8 cellular contexts compared by ENCODE assay signal in genomic region chr19:2055871-2056809, GRCh38. TPM values are rescaled to one million over a fixed set of nuclear protein-coding genes. Genes with fewer than 3 reads are reported as not detected.
A peak's percentile ranks its signal among the peaks of the same experiment; 100 is the strongest.
DNase-seq lines count a peak whose midpoint lies in the region; ATAC-seq, FAIRE-seq and TF ChIP-seq lines count a peak whose summit lies in the region.
"Had no signal": no experiment of that assay in that cellular context is flagged by ENCODE, and none has a peak within 500 bp of the region (broad histone marks: within the 10 kb centered on the region; RNA-seq: fewer than 3 reads in every experiment).

No MANE protein-coding gene starts in this region.

- in situ Hi-C loops in GM13976 (cut with MboI; ENCODE audit: low sequenced_read_pairs, unreplicated experiment): no loop called here

- H3K4me1 ChIP-seq in lung (ENCODE audit: control insufficient read depth in 2 of 2, insufficient read depth in 2 of 2, low read length in 2 of 2): peaks cover 8 to 37% of the 10 kb centered on the region in 2 donors
- H3K4me1 ChIP-seq in uterus: peaks cover 20 to 45% of the 10 kb centered on the region in 2 donors

- WGBS in lung, 2 donors: 21% methylated on average over 17 to 22 of the region's 22 CpGs

- no peaks in the 10 kb centered on the region for H3K9me3 ChIP-seq in lung (ENCODE audit: control insufficient read depth in 2 of 2, insufficient read depth in 1 of 2, low read length in 1 of 2)
- H3K9me3 ChIP-seq in uterus: no peaks in the 10 kb centered on the region

- FAIRE-seq in bronchial epithelial cell (lab: Jason Lieb, UNC): no peak

- peak overlapping the region; percentile 40 for H3K4me3 ChIP-seq in GM12875 (ENCODE audit: low read depth, low read length)
- peak overlapping the region; percentile 24 for H3K4me3 ChIP-seq in bronchial epithelial cell (ENCODE audit: low read depth, low read length)
- no peak overlapping the region for H3K4me3 ChIP-seq in lung
- peak overlapping the region; percentile 45 to 58 for H3K4me3 ChIP-seq in uterus
- H3K4me3 ChIP-seq: cardiac muscle cell had no signal

- intact Hi-C loops in uterus (cut with DNase I; ENCODE audit: low total_unique reads): no loop called here

- H3K27me3 ChIP-seq in bronchial epithelial cell (ENCODE audit: control insufficient read depth, insufficient read depth, low read length) (no peaks in the 10 kb centered on the region), lung (ENCODE audit: control insufficient read depth, insufficient read depth) (no peaks in the 10 kb centered on the region), uterus (no peaks in the 10 kb centered on the region)
- H3K27me3 ChIP-seq: cardiac muscle cell had no signal

- H3K36me3 ChIP-seq in bronchial epithelial cell (ENCODE audit: control insufficient read depth, insufficient read depth, low read length): no peaks in the 10 kb centered on the region
- no peaks in the 10 kb centered on the region for H3K36me3 ChIP-seq in lung (ENCODE audit: control insufficient read depth in 2 of 2, insufficient read depth in 2 of 2, low read length in 2 of 2)
- no peaks in the 10 kb centered on the region for H3K36me3 ChIP-seq in uterus
- H3K36me3 ChIP-seq: cardiac muscle cell had no signal

- no peak for ATAC-seq in lung (ENCODE audit: insufficient read depth, low FRiP score)
- no peak for ATAC-seq in GM21515 (IDR thresholded peaks at IDR 0.05; ENCODE audit: unreplicated experiment)

- TF ChIP-seq CTCF in GM12875 (IDR thresholded peaks at IDR 0.05; ENCODE audit: borderline replicate concordance, insufficient read depth, low read depth, low read length) (0 out of 2 replicates have a peak, but pooled peaks have one; percentile 13), bronchial epithelial cell (IDR thresholded peaks at IDR 0.05; ENCODE audit: insufficient read depth, low read length, severe bottlenecking) (no peak), lung (IDR thresholded peaks at IDR 0.05; ENCODE audit: control extremely low read depth, extremely low read depth) (no peak), uterus (IDR thresholded peaks at IDR 0.05) (peak in 1 of 4 experiments; percentile 22), GM13976 (IDR thresholded peaks at IDR 0.05; ENCODE audit: borderline replicate concordance, control extremely low read depth, extremely low read depth, insufficient read depth, missing control alignments) (no peak)

- peak; percentile 28 to 69 for TF ChIP-seq POLR2A in uterus (IDR thresholded peaks at IDR 0.05)

- peak; percentile 64 for DNase-seq in OCI-M1 (lab: John Stamatoyannopoulos, UW)
- peak; percentile 40 for DNase-seq in bronchial epithelial cell (ENCODE audit: low read depth)
- DNase-seq in lung (ENCODE audit: low spot score): peak; percentile 57
- DNase-seq in uterus: peak; percentile 77 to 90
- no peak for DNase-seq in GM13976 (ENCODE audit: low spot score)

- H3K27ac ChIP-seq in lung (ENCODE audit: low read depth in 1 of 2, low read length in 1 of 2) (peak overlapping the region; percentile 73 to 95), uterus (peak overlapping the region; percentile 98 to 100)
- H3K27ac ChIP-seq: cardiac muscle cell had no signal

RNA-seq across cellular contexts. Expression of gene MKNK2, which starts 5.1 kb away (rescaled TPM):
- total RNA-seq in bronchial epithelial cell (251 and 1,002 TPM in 2 replicates), lung (100 to 1,000 TPM; 107 to 333 TPM), uterus (100 to 1,000 TPM in 2 of 4 donors, 10 to 100 TPM in 2; 34.6 to 155 (median 81.7) TPM)
- 100 to 1,000 TPM; 132 to 189 TPM for polyA plus RNA-seq in lung

RNA-seq across cellular contexts. Expression of gene MOB3A, which starts 40.0 kb away (rescaled TPM):
- total RNA-seq in bronchial epithelial cell: 15.8 and 19.5 TPM in 2 replicates
- 10 to 100 TPM; 45.2 to 86.6 TPM for total RNA-seq in lung
- polyA plus RNA-seq in lung: 10 to 100 TPM; 17.7 to 44.9 TPM
- total RNA-seq in uterus: 10 to 100 TPM; 10.2 to 81.4 (median 20.7) TPM

RNA-seq across cellular contexts. Expression of gene IZUMO4, which starts 40.6 kb away (rescaled TPM):
- total RNA-seq in bronchial epithelial cell: 3.7 and 5.9 TPM in 2 replicates
- 1 to 10 TPM; 5.0 to 8.4 TPM for total RNA-seq in lung
- polyA plus RNA-seq in lung: 1 to 10 TPM; 6.1 to 9.8 TPM
- 10 to 100 TPM in 1 of 4 donors, 1 to 10 TPM in 3; 1.5 to 86.1 (median 5.7) TPM for total RNA-seq in uterus

RNA-seq across cellular contexts. Expression of gene BTBD2, which starts 40.6 kb away (rescaled TPM):
- 23.2 and 30.6 TPM in 2 replicates for total RNA-seq in bronchial epithelial cell
- 10 to 100 TPM; 49.5 to 62.3 TPM for total RNA-seq in lung
- polyA plus RNA-seq in lung: 10 to 100 TPM; 35.5 to 40.1 TPM
- total RNA-seq in uterus: 100 to 1,000 TPM in 1 of 4 donors, 10 to 100 TPM in 3; 48.2 to 105 (median 61.8) TPM
